In genomic region chr11:102186836-102187235, GRCh38 we compare ENCODE assay signal across 1 cellular context.
TF ChIP-seq lines count a peak whose summit lies in the region.

No MANE protein-coding gene starts in this region.

TF ChIP-seq in IMR-90, 13 proteins besides CTCF, POLR2A, EP300 and RAD21:
- TF ChIP-seq MAFK (IDR thresholded peaks at IDR 0.05; ENCODE audit: low read depth, low read length), result no peak
- no peak for TF ChIP-seq CHD1 (IDR thresholded peaks at IDR 0.05; ENCODE audit: low read depth, low read length)
- no peak for TF ChIP-seq FOS (IDR thresholded peaks at IDR 0.05; ENCODE audit: low read depth, low read length)
- no peak for TF ChIP-seq NFE2L2 (IDR thresholded peaks at IDR 0.05; ENCODE audit: low read depth, low read length)
- TF ChIP-seq SMC3 (IDR thresholded peaks at IDR 0.05; ENCODE audit: low read depth, low read length), result no peak
- no peak for TF ChIP-seq RCOR1 (IDR thresholded peaks at IDR 0.05; ENCODE audit: insufficient replicate concordance, low read length)
- TF ChIP-seq CEBPB (IDR thresholded peaks at IDR 0.05; ENCODE audit: low read depth, low read length), result no peak
- TF ChIP-seq BHLHE40 (IDR thresholded peaks at IDR 0.05; ENCODE audit: low read depth, low read length), result no peak
- no peak for TF ChIP-seq USF2 (IDR thresholded peaks at IDR 0.05; ENCODE audit: low read depth, low read length)
- no peak for TF ChIP-seq ELK1 (IDR thresholded peaks at IDR 0.05; ENCODE audit: borderline replicate concordance, low read depth, low read length)
- no peak for TF ChIP-seq MAZ (IDR thresholded peaks at IDR 0.05; ENCODE audit: borderline replicate concordance, low read depth, low read length)
- TF ChIP-seq MXI1 (IDR thresholded peaks at IDR 0.05; ENCODE audit: borderline replicate concordance, low read depth, low read length), result no peak
- no peak for TF ChIP-seq RFX5 (IDR thresholded peaks at IDR 0.05; ENCODE audit: low read depth, low read length)
